ENCODE assay signal across 7 cellular contexts in the genomic region with DNA sequence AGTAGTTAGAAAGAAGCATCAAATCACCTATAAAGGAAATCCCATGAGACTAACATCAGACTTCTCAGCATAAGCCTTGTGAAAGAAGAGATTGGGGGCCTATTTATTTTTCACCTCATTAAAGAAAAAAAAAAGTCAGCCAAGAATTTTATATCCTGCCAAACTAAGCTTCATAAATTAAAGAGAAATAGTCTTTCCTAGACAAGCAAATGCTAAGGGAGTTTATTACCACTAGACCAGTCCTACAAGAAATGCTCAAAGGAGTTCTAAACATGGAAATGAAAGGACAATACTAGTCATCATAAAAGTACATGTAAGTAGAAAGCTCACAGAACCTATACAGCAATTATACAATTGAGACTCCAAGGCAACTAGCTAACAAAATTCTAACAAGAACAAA.
"Had no signal": no experiment of that assay in that cellular context is flagged by ENCODE, and none has a peak within 500 bp of the region (broad histone marks: within the 10 kb centered on the region; RNA-seq: fewer than 3 reads in every experiment).

No MANE protein-coding gene starts in this region.

- H2AFZ ChIP-seq: GM23248 had no signal

- H3K9ac ChIP-seq: GM23248 had no signal

- ATAC-seq: HCT116 had no signal

- H3K27ac ChIP-seq: GM23248 had no signal

- H3K4me3 ChIP-seq: GM23248, HAP-1 had no signal

- DNase-seq: GM23248, GOT3, H7, KG1 had no signal

- H3K36me3 ChIP-seq: HAP-1 had no signal

- FAIRE-seq: HTR-8/SVneo had no signal
